18 cellular contexts compared by ENCODE assay signal in the genomic region with DNA sequence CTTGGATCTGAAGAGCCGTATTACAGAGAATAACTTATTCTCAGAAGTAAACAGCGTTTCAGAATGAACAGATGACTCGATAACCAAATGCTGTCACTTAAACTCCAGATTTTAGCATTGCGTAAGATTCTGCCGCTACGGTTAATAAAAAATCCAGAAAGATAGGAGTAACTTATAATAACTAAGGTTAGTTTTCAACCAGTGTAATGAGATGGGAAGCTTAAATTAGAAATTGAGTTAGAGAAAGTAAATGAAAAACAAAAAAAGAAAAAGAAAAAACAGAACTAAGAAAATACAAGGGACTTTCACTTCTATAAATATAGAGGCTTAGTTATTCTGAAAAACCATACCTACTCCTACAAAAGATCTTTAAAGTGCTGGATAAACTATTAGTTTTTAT. TPM values are rescaled to one million over a fixed set of nuclear protein-coding genes. Genes with fewer than 3 reads are reported as not detected.
A peak's percentile ranks its signal among the peaks of the same experiment; 100 is the strongest.
DNase-seq lines count a peak whose midpoint lies in the region; ATAC-seq, FAIRE-seq and TF ChIP-seq lines count a peak whose summit lies in the region.
"Had no signal": no experiment of that assay in that cellular context is flagged by ENCODE, and none has a peak within 500 bp of the region (broad histone marks: within the 10 kb centered on the region; RNA-seq: fewer than 3 reads in every experiment).

No MANE protein-coding gene starts in this region.

- TF ChIP-seq POLR2A in spleen (IDR thresholded peaks at IDR 0.05), result no peak

- no peaks in the 10 kb centered on the region; the same call in 1 of the 2 replicates for H3K36me3 ChIP-seq in Karpas-422 (ENCODE audit: insufficient read depth, low read length)
- H3K36me3 ChIP-seq in spleen, result no peaks in the 10 kb centered on the region
- H3K36me3 ChIP-seq: brain microvascular endothelial cell had no signal

- H2AFZ ChIP-seq in Karpas-422 (ENCODE audit: low read length), result peak overlapping the region; percentile 87
- H2AFZ ChIP-seq: parathyroid adenoma had no signal

- peak overlapping the region; percentile 40 for H3K4me3 ChIP-seq in Karpas-422 (ENCODE audit: low read length)
- H3K4me3 ChIP-seq in spleen, result no peak overlapping the region

- H3K9me3 ChIP-seq in Karpas-422 (ENCODE audit: low read length), result no peaks in the 10 kb centered on the region
- peaks cover 0 to 5% (median 0%) of the 10 kb centered on the region in 8 donors for H3K9me3 ChIP-seq in spleen

- WGBS in spleen, 5 donors, result 46 to 76% (median 72%) methylated on average over 6 of the region's 6 CpGs

- peak overlapping the region; percentile 72 for H3K4me2 ChIP-seq in Karpas-422 (ENCODE audit: low read depth, low read length, poor library complexity, severe bottlenecking)
- H3K4me2 ChIP-seq: KMS-11 had no signal

- no peaks in the 10 kb centered on the region for H3K9me2 ChIP-seq in Karpas-422 (replicated peaks; ENCODE audit: insufficient read depth, low read length)

- no peak for TF ChIP-seq CTCF in spleen (IDR thresholded peaks at IDR 0.05 in 8 of 11, conservative IDR thresholded peaks at IDR 0.05 in 3 of 11)

- peak overlapping the region; percentile 45 for H3K9ac ChIP-seq in Karpas-422 (ENCODE audit: low read length)
- H3K9ac ChIP-seq: KMS-11, parathyroid adenoma had no signal

- DNase-seq in GM18507 (ENCODE audit: extremely low spot score, insufficient read length, low read depth) (no peak), Karpas-422 (no peak), spleen (no peak), NCI-H128 (lab: John Stamatoyannopoulos, UW; ENCODE audit: unreplicated experiment) (no peak), nucleus accumbens (lab: John Stamatoyannopoulos, UW) (no peak)
- no peak for DNase-seq in effector CD4-positive, alpha-beta T cell
- DNase-seq: activated CD4-positive, alpha-beta memory T cell treated with anti-CD3 and anti-CD28 coated beads, Interleukin-2, amount 10 ng/mL, durations not matched to agents 7 days and 5 days; brain microvascular endothelial cell; effector memory CD4-positive, alpha-beta T cell; foreskin keratinocyte; immature natural killer cell; NCI-H187 treated with DMSO at 0.1 percent for 48 hours; NCI-H82 had no signal

- peak; percentile 72 for FAIRE-seq in GM18507 (lab: Jason Lieb, UNC)
- FAIRE-seq: urothelium cell line had no signal

- intact Hi-C loops in spleen (cut with DNase I; ENCODE audit: low total_unique reads), result no loop called here

- no peaks in the 10 kb centered on the region for H3K27me3 ChIP-seq in Karpas-422 (ENCODE audit: low read length)
- peaks cover 0 to 3% (median 0%) of the 10 kb centered on the region in 7 donors for H3K27me3 ChIP-seq in spleen (replicated peaks in 1 of 7)
- H3K27me3 ChIP-seq: brain microvascular endothelial cell had no signal

- H4K20me1 ChIP-seq in Karpas-422 (ENCODE audit: insufficient read depth, low read depth, low read length), result no peaks in the 10 kb centered on the region

- ATAC-seq in GM21360 (IDR thresholded peaks at IDR 0.05; ENCODE audit: unreplicated experiment) (peak; percentile 68), HG02938 (IDR thresholded peaks at IDR 0.05; ENCODE audit: unreplicated experiment) (peak; percentile 61)
- ATAC-seq: foreskin keratinocyte had no signal

- H3K27ac ChIP-seq in Karpas-422 (ENCODE audit: low read length) (peak overlapping the region; percentile 21; the same call in 1 of the 2 replicates), spleen (no peak overlapping the region)
- H3K27ac ChIP-seq: brain microvascular endothelial cell, foreskin keratinocyte, KMS-11, parathyroid adenoma had no signal

- no peaks in the 10 kb centered on the region for H3K79me2 ChIP-seq in Karpas-422 (ENCODE audit: low read length)
- H3K79me2 ChIP-seq: parathyroid adenoma had no signal

- H3K4me1 ChIP-seq in Karpas-422 (ENCODE audit: low read length) (peaks cover 32% of the 10 kb centered on the region), spleen (peaks cover 0 to 6% (median 0%) of the 10 kb centered on the region in 6 donors)
- H3K4me1 ChIP-seq: parathyroid adenoma had no signal

RNA-seq across cellular contexts. Expression of gene PARM1, which starts 13.1 kb away (rescaled TPM):
- total RNA-seq in Karpas-422 (2014; rRNA removed; shearing (Covaris generic); ENCODE audit: low replicate concordance), result 37.6 and 65.0 TPM in 2 replicates
- 10 to 100 TPM; 10.3 to 42.6 (median 16.1) TPM for total RNA-seq in spleen
- polyA plus RNA-seq in spleen, result 1 to 10 TPM; 2.6 to 4.6 (median 4.6) TPM
- total RNA-seq: activated CD4-positive, alpha-beta memory T cell treated with anti-CD3 and anti-CD28 coated beads, Interleukin-2, amount 10 ng/mL, durations not matched to agents 7 days and 5 days had no signal
